Comparison of ENCODE assay signal across 8 cellular contexts in genomic region chr16:66603537-66604375, GRCh38. TPM values are rescaled to one million over a fixed set of nuclear protein-coding genes. Genes with fewer than 3 reads are reported as not detected.
DNase-seq lines count a peak whose midpoint lies in the region; ATAC-seq and TF ChIP-seq lines count a peak whose summit lies in the region.

No MANE protein-coding gene starts in this region.

- H3K4me3 Mint-ChIP-seq in activated CD4-positive, alpha-beta T cell treated with anti-CD3 and anti-CD28 coated beads, Interleukin-2, amount 10 ng/mL, durations not matched to agents 24 days and 14 days = peak overlapping the region; percentile 87
- peak overlapping the region; percentile 81 for H3K4me3 Mint-ChIP-seq in mesothelial cell of epicardium

- H3K36me3 Mint-ChIP-seq in activated CD4-positive, alpha-beta T cell treated with anti-CD3 and anti-CD28 coated beads, Interleukin-2, amount 10 ng/mL, durations not matched to agents 24 days and 14 days (ENCODE audit: low read depth) = peaks cover 25% of the 10 kb centered on the region
- no peaks in the 10 kb centered on the region for H3K36me3 Mint-ChIP-seq in mesothelial cell of epicardium

- H3K27me3 Mint-ChIP-seq in activated CD4-positive, alpha-beta T cell treated with anti-CD3 and anti-CD28 coated beads, Interleukin-2, amount 10 ng/mL, durations not matched to agents 24 days and 14 days = peaks cover 2% of the 10 kb centered on the region
- H3K27me3 Mint-ChIP-seq in mesothelial cell of epicardium (ENCODE audit: low read depth) = no peaks in the 10 kb centered on the region

- DNase-seq in NCI-H2081 (lab: John Stamatoyannopoulos, UW) (peak; percentile 17 to 52), NCI-H2081 treated with DMSO at 0.1 percent for 48 hours (lab: John Stamatoyannopoulos, UW) (no peak), NCI-H1694 (lab: John Stamatoyannopoulos, UW) (peak; percentile 14), ecto neural progenitor cell (ENCODE audit: low spot score) (peak; percentile 86), mesothelial cell of epicardium (ENCODE audit: low spot score in 2 of 2, unreplicated experiment in 2 of 2) (peak in 1 of 2 experiments; percentile 60)
- peak; percentile 94 for DNase-seq in activated CD4-positive, alpha-beta T cell treated with anti-CD3 and anti-CD28 coated beads, Interleukin-2, amount 10 ng/mL, durations not matched to agents 24 days and 14 days
- DNase-seq in stimulated activated CD8-positive, alpha-beta memory T cell treated with anti-CD3 and anti-CD28 coated beads, Interleukin-4, amount 100 ng/mL, for 1 hour (ENCODE audit: low read depth in 2 of 2, low spot score in 1 of 2) = peak; percentile 27 to 55

- peak overlapping the region; percentile 93 for H3K27ac Mint-ChIP-seq in activated CD4-positive, alpha-beta T cell treated with anti-CD3 and anti-CD28 coated beads, Interleukin-2, amount 10 ng/mL, durations not matched to agents 24 days and 14 days
- H3K27ac Mint-ChIP-seq in mesothelial cell of epicardium = peak overlapping the region; percentile 87

- no peak for ATAC-seq in GM19328 (IDR thresholded peaks at IDR 0.05; ENCODE audit: unreplicated experiment)

- intact Hi-C loops in activated CD4-positive, alpha-beta T cell treated with anti-CD3 and anti-CD28 coated beads, Interleukin-2, amount 10 ng/mL, durations not matched to agents 24 days and 14 days (cut with micrococcal nuclease) = loop anchor here (1.0 kb wide), 4 partner anchors 13 to 197 kb away; partner anchors contain the start of gene CKLF

- no peak for TF ChIP-seq CTCF in mesothelial cell of epicardium (IDR thresholded peaks at IDR 0.05; ENCODE audit: unreplicated experiment)

- peaks cover 49% of the 10 kb centered on the region for H3K4me1 Mint-ChIP-seq in activated CD4-positive, alpha-beta T cell treated with anti-CD3 and anti-CD28 coated beads, Interleukin-2, amount 10 ng/mL, durations not matched to agents 24 days and 14 days
- peaks cover 32% of the 10 kb centered on the region for H3K4me1 Mint-ChIP-seq in mesothelial cell of epicardium

- no peaks in the 10 kb centered on the region for H3K9me3 Mint-ChIP-seq in activated CD4-positive, alpha-beta T cell treated with anti-CD3 and anti-CD28 coated beads, Interleukin-2, amount 10 ng/mL, durations not matched to agents 24 days and 14 days
- H3K9me3 Mint-ChIP-seq in mesothelial cell of epicardium = no peaks in the 10 kb centered on the region

RNA-seq across cellular contexts. Expression of gene CMTM3, which starts 0.7 kb away (rescaled TPM):
- total RNA-seq in activated CD4-positive, alpha-beta T cell treated with anti-CD3 and anti-CD28 coated beads, Interleukin-2, amount 10 ng/mL, durations not matched to agents 24 days and 14 days = 95.6 and 100 TPM in 2 replicates
- total RNA-seq in mesothelial cell of epicardium = 56.9 to 60.7 TPM (median 59.3 TPM) in 3 replicates

RNA-seq across cellular contexts. Expression of gene CMTM2, which starts 24.5 kb away (rescaled TPM):
- 0.51 and 0.95 TPM in 2 replicates for total RNA-seq in activated CD4-positive, alpha-beta T cell treated with anti-CD3 and anti-CD28 coated beads, Interleukin-2, amount 10 ng/mL, durations not matched to agents 24 days and 14 days
- 0.25 to 0.58 TPM (median 0.51 TPM) in 3 replicates for total RNA-seq in mesothelial cell of epicardium

RNA-seq across cellular contexts. Expression of gene CMTM1, which starts 37.5 kb away (rescaled TPM):
- total RNA-seq in activated CD4-positive, alpha-beta T cell treated with anti-CD3 and anti-CD28 coated beads, Interleukin-2, amount 10 ng/mL, durations not matched to agents 24 days and 14 days = 12.2 and 13.6 TPM in 2 replicates
- total RNA-seq in mesothelial cell of epicardium = 10.0 to 10.3 TPM (median 10.2 TPM) in 3 replicates

RNA-seq across cellular contexts. Expression of gene CKLF, which starts 51.4 kb away (rescaled TPM):
- 145 and 146 TPM in 2 replicates for total RNA-seq in activated CD4-positive, alpha-beta T cell treated with anti-CD3 and anti-CD28 coated beads, Interleukin-2, amount 10 ng/mL, durations not matched to agents 24 days and 14 days
- 28.9 to 33.2 TPM (median 31.1 TPM) in 3 replicates for total RNA-seq in mesothelial cell of epicardium

RNA-seq across cellular contexts. Expression of gene TK2, which starts 53.8 kb away (rescaled TPM):
- 5.8 and 6.7 TPM in 2 replicates for total RNA-seq in activated CD4-positive, alpha-beta T cell treated with anti-CD3 and anti-CD28 coated beads, Interleukin-2, amount 10 ng/mL, durations not matched to agents 24 days and 14 days
- 24.9 to 28.8 TPM (median 28.5 TPM) in 3 replicates for total RNA-seq in mesothelial cell of epicardium
